Comparison of ENCODE assay signal across 8 cellular contexts in the genomic region with DNA sequence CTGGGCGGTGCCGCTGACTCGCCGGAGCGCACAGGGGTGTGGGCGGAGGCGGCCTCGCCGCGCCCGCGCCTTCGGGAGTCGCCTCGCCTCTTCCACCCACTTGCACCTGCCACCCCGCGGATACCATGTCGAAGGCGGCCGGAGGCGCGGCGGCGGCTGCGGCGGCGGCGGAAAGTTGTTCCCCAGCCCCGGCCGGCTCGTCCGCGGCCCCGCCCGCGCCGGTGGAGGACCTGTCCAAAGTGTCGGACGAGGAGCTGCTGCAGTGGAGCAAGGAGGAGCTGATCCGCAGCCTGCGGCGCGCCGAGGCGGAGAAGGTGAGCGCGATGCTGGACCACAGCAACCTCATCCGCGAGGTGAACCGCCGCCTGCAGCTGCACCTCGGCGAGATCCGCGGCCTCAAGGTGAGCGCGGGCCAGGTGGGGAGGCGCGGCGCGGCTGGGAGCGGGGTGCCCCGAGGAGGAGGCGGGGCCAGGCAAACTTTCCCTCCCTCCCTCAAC. TPM values are rescaled to one million over a fixed set of nuclear protein-coding genes. Genes with fewer than 3 reads are reported as not detected.
DNase-seq lines count a peak whose midpoint lies in the region; ATAC-seq and TF ChIP-seq lines count a peak whose summit lies in the region.

No MANE protein-coding gene starts in this region.

- H3K27ac ChIP-seq in testis: peak overlapping the region in 1 of 2 donors; percentile 19

- H3K9me3 Mint-ChIP-seq in activated T-helper 1 cell treated with anti-CD3 and anti-CD28 coated beads, Interleukin-12 subunit alpha, Interleukin-12 subunit beta, Interleukin-2, Interleukin-4 antibody, amounts not matched to agents 30 ng/mL and 10 ng/mL and 1 ng/mL, durations not matched to agents 14 hours and 24 hours and 36 hours: no peaks in the 10 kb centered on the region

- in situ Hi-C loops in G401 (cut with HindIII; ENCODE audit: low sequenced_read_pairs): no loop called here

- H3K4me1 ChIP-seq in adipocyte (ENCODE audit: control insufficient read depth, insufficient read depth, low read length): peaks cover 3% of the 10 kb centered on the region
- H3K4me1 ChIP-seq in testis: no peaks in the 10 kb centered on the region

- no peaks in the 10 kb centered on the region for H3K36me3 Mint-ChIP-seq in activated T-helper 1 cell treated with anti-CD3 and anti-CD28 coated beads, Interleukin-12 subunit alpha, Interleukin-12 subunit beta, Interleukin-2, Interleukin-4 antibody, amounts not matched to agents 30 ng/mL and 10 ng/mL and 1 ng/mL, durations not matched to agents 14 hours and 24 hours and 36 hours (ENCODE audit: low read depth)

- peaks cover 4% of the 10 kb centered on the region for H3K4me1 Mint-ChIP-seq in activated T-helper 1 cell treated with anti-CD3 and anti-CD28 coated beads, Interleukin-12 subunit alpha, Interleukin-12 subunit beta, Interleukin-2, Interleukin-4 antibody, amounts not matched to agents 30 ng/mL and 10 ng/mL and 1 ng/mL, durations not matched to agents 14 hours and 24 hours and 36 hours (ENCODE audit: low read depth)

- H3K36me3 ChIP-seq in adipocyte (ENCODE audit: control insufficient read depth, insufficient read depth, low read length, severe bottlenecking) (no peaks in the 10 kb centered on the region), testis (ENCODE audit: low read depth, missing control alignments) (no peaks in the 10 kb centered on the region)

- no peak for TF ChIP-seq POLR2A in testis (IDR thresholded peaks at IDR 0.05)

- peak overlapping the region; percentile 72 for H3K9ac ChIP-seq in adipocyte (ENCODE audit: low read length)

- H3K27me3 Mint-ChIP-seq in activated T-helper 1 cell treated with anti-CD3 and anti-CD28 coated beads, Interleukin-12 subunit alpha, Interleukin-12 subunit beta, Interleukin-2, Interleukin-4 antibody, amounts not matched to agents 30 ng/mL and 10 ng/mL and 1 ng/mL, durations not matched to agents 14 hours and 24 hours and 36 hours (ENCODE audit: insufficient read depth): peaks cover 42% of the 10 kb centered on the region

- intact Hi-C loops in testis (cut with DNase I; ENCODE audit: low total_unique reads): no loop called here
- intact Hi-C loops in activated T-helper 1 cell treated with anti-CD3 and anti-CD28 coated beads, Interleukin-12 subunit alpha, Interleukin-12 subunit beta, Interleukin-2, Interleukin-4 antibody, amounts not matched to agents 30 ng/mL and 10 ng/mL and 1 ng/mL, durations not matched to agents 14 hours and 24 hours and 36 hours (cut with micrococcal nuclease): loop anchor here (5.0 kb wide), 1 partner anchor 563 kb away; no protein-coding TSS in a partner anchor

- 0% methylated on average over 11 to 46 of the region's 64 CpGs for WGBS in testis, 2 donors

- DNase-seq in G401 (ENCODE audit: low spot score) (peak; percentile 14), adipocyte (ENCODE audit: low read depth) (peak; percentile 57), iris pigment epithelial cell (ENCODE audit: low read depth) (peak; percentile 20), testis (peak; percentile 30), RKO (ENCODE audit: low spot score) (no peak), putamen (ENCODE audit: low spot score) (no peak)
- no peak for DNase-seq in activated T-helper 1 cell treated with anti-CD3 and anti-CD28 coated beads, Interleukin-12 subunit alpha, Interleukin-12 subunit beta, Interleukin-2, Interleukin-4 antibody, amounts not matched to agents 30 ng/mL and 10 ng/mL and 1 ng/mL, durations not matched to agents 14 hours and 24 hours and 36 hours (ENCODE audit: low spot score)

- H3K27ac Mint-ChIP-seq in activated T-helper 1 cell treated with anti-CD3 and anti-CD28 coated beads, Interleukin-12 subunit alpha, Interleukin-12 subunit beta, Interleukin-2, Interleukin-4 antibody, amounts not matched to agents 30 ng/mL and 10 ng/mL and 1 ng/mL, durations not matched to agents 14 hours and 24 hours and 36 hours: no peak overlapping the region

- peak overlapping the region; percentile 82 for H3K4me3 ChIP-seq in adipocyte (ENCODE audit: low read length)
- H3K4me3 ChIP-seq in testis: peak overlapping the region; percentile 55 to 66

- H3K27me3 ChIP-seq in adipocyte (replicated peaks; ENCODE audit: control insufficient read depth, insufficient read depth, low read length) (peaks cover 29% of the 10 kb centered on the region), testis (no peaks in the 10 kb centered on the region)

- no peak for TF ChIP-seq CTCF in testis (IDR thresholded peaks at IDR 0.05)

- no peak overlapping the region for H3K4me3 Mint-ChIP-seq in activated T-helper 1 cell treated with anti-CD3 and anti-CD28 coated beads, Interleukin-12 subunit alpha, Interleukin-12 subunit beta, Interleukin-2, Interleukin-4 antibody, amounts not matched to agents 30 ng/mL and 10 ng/mL and 1 ng/mL, durations not matched to agents 14 hours and 24 hours and 36 hours

- no peaks in the 10 kb centered on the region for H3K9me3 ChIP-seq in adipocyte (ENCODE audit: control insufficient read depth, low read length)
- H3K9me3 ChIP-seq in testis: no peaks in the 10 kb centered on the region

- peak; percentile 17 for ATAC-seq in HG02885 (IDR thresholded peaks at IDR 0.05; ENCODE audit: poor library complexity, unreplicated experiment)

RNA-seq across cellular contexts. Expression of a gene that starts 0.8 kb away (rescaled TPM):
- total RNA-seq in G401 (2014; rRNA removed; shearing (Covaris generic)): 0.80 TPM in 1 of 2 replicates, not detected in the other
- 1 to 10 TPM; 2.9 to 3.9 TPM for total RNA-seq in testis
- 0.61 TPM for polyA plus RNA-seq in testis (ENCODE audit: insufficient read depth, low read depth, low replicate concordance)
- not detected in 2 replicates for total RNA-seq in activated T-helper 1 cell treated with anti-CD3 and anti-CD28 coated beads, Interleukin-12 subunit alpha, Interleukin-12 subunit beta, Interleukin-2, Interleukin-4 antibody, amounts not matched to agents 30 ng/mL and 10 ng/mL and 1 ng/mL, durations not matched to agents 14 hours and 24 hours and 36 hours

Comparison
In these comparisons a context has a peak if more than half of its experiments do, and no peak if none do; other contexts are left out.
1. DNase-seq: peak in G401 (single experiment), adipocyte (single experiment), iris pigment epithelial cell (single experiment) and testis (single experiment); none in RKO (single experiment), putamen (single experiment) and activated T-helper 1 cell treated with anti-CD3 and anti-CD28 coated beads, Interleukin-12 subunit alpha, Interleukin-12 subunit beta, Interleukin-2, Interleukin-4 antibody, amounts not matched to agents 30 ng/mL and 10 ng/mL and 1 ng/mL, durations not matched to agents 14 hours and 24 hours and 36 hours (single experiment).